22 cellular contexts compared by ENCODE assay signal in the genomic region with DNA sequence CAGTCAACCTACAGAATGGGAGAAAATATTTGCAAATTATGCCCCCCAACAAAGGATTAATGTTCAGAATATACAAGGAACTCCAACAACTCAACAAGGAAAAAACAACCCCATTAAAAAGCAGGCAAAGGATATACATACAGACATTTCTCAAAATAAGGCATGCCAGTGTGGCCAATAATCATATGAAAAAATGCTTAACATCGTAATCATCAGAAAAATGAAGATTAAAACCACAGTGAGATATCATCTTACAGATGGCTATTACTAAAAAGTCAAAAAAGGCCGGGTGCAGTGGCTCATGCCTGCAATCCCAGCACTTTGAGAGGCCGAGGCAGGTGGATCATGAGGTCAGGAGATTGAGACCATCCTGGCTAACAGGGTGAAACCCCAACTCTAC.
"Had no signal": no experiment of that assay in that cellular context is flagged by ENCODE, and none has a peak within 500 bp of the region (broad histone marks: within the 10 kb centered on the region; RNA-seq: fewer than 3 reads in every experiment).

No MANE protein-coding gene starts in this region.

- H3K36me3 ChIP-seq: left lung, neural progenitor cell, sigmoid colon had no signal

- H2AFZ ChIP-seq: neural progenitor cell, parathyroid adenoma had no signal

- H3K9ac ChIP-seq: neural progenitor cell, parathyroid adenoma had no signal

- H3K79me2 ChIP-seq: parathyroid adenoma had no signal

- H3K4me1 ChIP-seq: left lung had no signal

- H3K27me3 ChIP-seq: dorsolateral prefrontal cortex, left lung, neural progenitor cell, right atrium auricular region, sigmoid colon, spleen, testis, tibial artery had no signal

- ATAC-seq: esophagus mucosa; left cardiac atrium; left lung; naive thymus-derived CD4-positive, alpha-beta T cell; stimulated activated memory B cell treated with anti-CD40 and anti-IgM and Interleukin-4, amounts not matched to agents 10 μg/mL and 1 μg/mL and 100 μg/mL, for 72 hours; stimulated activated naive CD8-positive, alpha-beta T cell treated with anti-CD3 and anti-CD28 coated beads, Interleukin-15, Interleukin-2, amounts not matched to agents 100 U/mL and 50 U/mL, for 24 hours had no signal

- DNase-seq: cerebellar nuclear complex; dorsolateral prefrontal cortex; effector CD4-positive, alpha-beta T cell; left cardiac atrium; left lung; mesendoderm; midbrain; naive thymus-derived CD4-positive, alpha-beta T cell; sigmoid colon; spleen; stimulated activated CD4-positive, alpha-beta T cell treated with anti-CD3 and anti-CD28 coated beads, Interleukin-4, amount 100 ng/mL, for 4 hours; stimulated activated naive CD8-positive, alpha-beta T cell treated with anti-CD3 and anti-CD28 coated beads, Interleukin-15, Interleukin-2, amounts not matched to agents 100 U/mL and 50 U/mL, for 24 hours; substantia nigra; testis; tibial artery had no signal

- H3K9me3 ChIP-seq: left lung, right atrium auricular region, sigmoid colon, testis, tibial artery had no signal

- H3K4me2 ChIP-seq: neural progenitor cell had no signal

- H3K27ac ChIP-seq: dorsolateral prefrontal cortex, epithelial cell of prostate, left lung, neural progenitor cell, parathyroid adenoma, sigmoid colon, skin epidermis, spleen, testis had no signal

- H3K4me3 ChIP-seq: dorsolateral prefrontal cortex, left lung, neural progenitor cell, right atrium auricular region, sigmoid colon, skin epidermis, spleen, testis, tibial artery had no signal
